ENCODE assay signal across 8 cellular contexts in genomic region chr12:124786065-124786964, GRCh38.
A peak's percentile ranks its signal among the peaks of the same experiment; 100 is the strongest.
DNase-seq lines count a peak whose midpoint lies in the region; ATAC-seq and TF ChIP-seq lines count a peak whose summit lies in the region.

No MANE protein-coding gene starts in this region.

- H3K27me3 Mint-ChIP-seq in brain, result peaks cover 2% of the 10 kb centered on the region

- H3K4me3 ChIP-seq in iPS DF 6.9 (ENCODE audit: low read length), result no peak overlapping the region
- peak overlapping the region in 3 of 4 donors; percentile 39 to 47 (median 40) for H3K4me3 ChIP-seq in gastrocnemius medialis

- ATAC-seq in gastrocnemius medialis, result peak; percentile 94 to 98
- no peak for ATAC-seq in HG02571 (IDR thresholded peaks at IDR 0.05; ENCODE audit: unreplicated experiment)
- ATAC-seq in HG02642 (IDR thresholded peaks at IDR 0.05; ENCODE audit: poor library complexity, unreplicated experiment), result no peak
- ATAC-seq in HG03025 (IDR thresholded peaks at IDR 0.05; ENCODE audit: low FRiP score, unreplicated experiment), result no peak

- DNase-seq in HT1080 (ENCODE audit: low read depth) (peak; percentile 82), iPS DF 6.9 (ENCODE audit: low read depth, low spot score) (peak; percentile 84), gastrocnemius medialis (peak; percentile 65 to 76), NK-92 (lab: John Stamatoyannopoulos, UW; ENCODE audit: unreplicated experiment) (no peak)

- no CpG with 5 or more reads among the region's 31 CpGs for WGBS in iPS DF 6.9 (ENCODE audit: insufficient coverage, insufficient read length)

- H3K27ac Mint-ChIP-seq in brain, result peak overlapping the region; percentile 68 to 97 (median 92)

- in situ Hi-C loops in gastrocnemius medialis (cut with MboI; ENCODE audit: low sequenced_read_pairs in 4 of 4), result no loop called here

- peak overlapping the region; percentile 84 to 91 (median 88) for H3K4me3 Mint-ChIP-seq in brain

- H3K36me3 ChIP-seq in iPS DF 6.9 (ENCODE audit: control insufficient read depth, insufficient read depth, low read length) (peaks cover 3% of the 10 kb centered on the region; the same call in 1 of the 2 replicates), gastrocnemius medialis (no peaks in the 10 kb centered on the region)

- H3K4me1 ChIP-seq in iPS DF 6.9 (ENCODE audit: control insufficient read depth, insufficient read depth, low read length) (no peaks in the 10 kb centered on the region), gastrocnemius medialis (peaks cover 3 to 4% of the 10 kb centered on the region in 2 donors)

- H3K27me3 ChIP-seq in iPS DF 6.9 (ENCODE audit: control insufficient read depth, insufficient read depth, low read length) (no peaks in the 10 kb centered on the region), gastrocnemius medialis (no peaks in the 10 kb centered on the region)

- intact Hi-C loops in gastrocnemius medialis (cut with DNase I; ENCODE audit: low total_unique reads), result no loop called here

- no peak for TF ChIP-seq POLR2A in gastrocnemius medialis (IDR thresholded peaks at IDR 0.05)

- H3K9me3 ChIP-seq in iPS DF 6.9 (ENCODE audit: control insufficient read depth, insufficient read depth, low read length) (no peaks in the 10 kb centered on the region), gastrocnemius medialis (no peaks in the 10 kb centered on the region)

- peaks cover 14% of the 10 kb centered on the region for H3K4me1 Mint-ChIP-seq in brain

- H3K27ac ChIP-seq in iPS DF 6.9 (ENCODE audit: low read length) (no peak overlapping the region), gastrocnemius medialis (peak overlapping the region in 2 of 4 donors; percentile 9 to 41)

- peaks cover 29% of the 10 kb centered on the region for H3K36me3 Mint-ChIP-seq in brain

- no peaks in the 10 kb centered on the region for H3K9me3 Mint-ChIP-seq in brain

- no peak for TF ChIP-seq CTCF in brain (conservative IDR thresholded peaks at IDR 0.05)
- no peak for TF ChIP-seq CTCF in gastrocnemius medialis (IDR thresholded peaks at IDR 0.05 in 4 of 5, conservative IDR thresholded peaks at IDR 0.05 in 1 of 5)

Comparison
In these comparisons a context has a peak if more than half of its experiments do, and no peak if none do; other contexts are left out.
1. ATAC-seq: peak in gastrocnemius medialis (2 of 2); none in HG02571 (single experiment), HG02642 (single experiment) and HG03025 (single experiment).